In the genomic region with DNA sequence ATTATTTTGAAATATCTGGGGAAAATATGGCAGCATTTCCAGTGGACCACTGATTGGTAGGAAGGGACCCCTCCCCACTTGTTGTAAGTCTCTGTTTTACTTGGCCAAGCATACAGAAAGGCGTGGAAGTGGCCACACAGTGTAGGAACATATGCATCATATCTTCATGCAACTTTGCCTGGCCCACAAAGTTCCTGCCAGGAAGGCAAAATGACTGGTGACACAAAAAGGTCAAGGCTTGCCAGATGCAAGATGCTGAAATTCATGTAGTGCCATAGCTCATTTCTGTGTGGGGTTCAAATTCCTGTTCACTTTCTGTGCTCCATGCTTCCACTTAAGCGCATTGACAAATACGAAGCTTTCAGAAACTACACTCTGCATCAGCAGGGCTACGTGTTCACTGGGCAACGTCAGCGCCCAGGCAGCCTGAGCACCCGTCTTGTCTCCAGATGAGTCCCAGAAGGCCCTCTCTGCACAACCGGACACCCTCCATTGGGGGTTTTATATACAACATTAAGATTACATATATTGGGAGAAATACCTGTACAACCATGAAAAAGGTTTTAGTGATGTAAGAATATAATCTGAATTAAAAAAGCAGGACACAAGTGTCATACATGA, we compare ENCODE assay signal across 23 cellular contexts. TPM values are rescaled to one million over a fixed set of nuclear protein-coding genes. Genes with fewer than 3 reads are reported as not detected.
A peak's percentile ranks its signal among the peaks of the same experiment; 100 is the strongest.
DNase-seq lines count a peak whose midpoint lies in the region; ATAC-seq and TF ChIP-seq lines count a peak whose summit lies in the region.
"Had no signal": no experiment of that assay in that cellular context is flagged by ENCODE, and none has a peak within 500 bp of the region (broad histone marks: within the 10 kb centered on the region; RNA-seq: fewer than 3 reads in every experiment).

No MANE protein-coding gene starts in this region.

- peaks cover 0 to 3% of the 10 kb centered on the region in 2 donors for H3K9me3 Mint-ChIP-seq in activated T-cell treated with anti-CD3 and anti-CD28 coated beads, Interleukin-2, amount 50 U/mL, for 72 hours
- H3K9me3 Mint-ChIP-seq in activated T-cell treated with anti-CD3 and anti-CD28 coated beads, Interleukin-2, amount 50 U/mL, for 4 hours, result no peaks in the 10 kb centered on the region
- H3K9me3 Mint-ChIP-seq: CD14-positive monocyte; CD8-positive, alpha-beta memory T cell had no signal

- no peak overlapping the region for H4K5ac ChIP-seq in IMR-90 (ENCODE audit: low read depth, low read length)

- peaks cover 9% of the 10 kb centered on the region for H3K36me3 ChIP-seq in IMR-90 (ENCODE audit: control insufficient read depth, insufficient read depth, low read length)
- peaks cover 4 to 7% of the 10 kb centered on the region in 2 donors for H3K36me3 ChIP-seq in neuronal stem cell (replicated peaks in 1 of 2; ENCODE audit: control insufficient read depth in 2 of 2, insufficient read depth in 2 of 2, low read length in 2 of 2)
- H3K36me3 ChIP-seq: BE2C, MG63 had no signal

- H3K4me1 ChIP-seq in IMR-90 (ENCODE audit: control insufficient read depth, insufficient read depth, low read length), result peaks cover 2% of the 10 kb centered on the region
- H3K4me1 ChIP-seq in neuronal stem cell (ENCODE audit: control insufficient read depth in 2 of 2, insufficient read depth in 1 of 2, low read depth in 1 of 2, low read length in 2 of 2), result no peaks in the 10 kb centered on the region
- H3K4me1 ChIP-seq: BE2C had no signal

- H3K27me3 Mint-ChIP-seq in activated T-cell treated with anti-CD3 and anti-CD28 coated beads, Interleukin-2, amount 50 U/mL, for 72 hours (ENCODE audit: low read depth), result no peaks in the 10 kb centered on the region
- no peaks in the 10 kb centered on the region for H3K27me3 Mint-ChIP-seq in activated T-cell treated with anti-CD3 and anti-CD28 coated beads, Interleukin-2, amount 50 U/mL, for 4 hours (ENCODE audit: low read depth)

- 0 out of 2 replicates have a peak overlapping the region, but pooled peaks have one; percentile 11 for H3K23ac ChIP-seq in IMR-90 (ENCODE audit: low read depth, low read length)
- H3K23ac ChIP-seq in neuronal stem cell (ENCODE audit: low read depth, low read length, poor library complexity), result no peak overlapping the region

- H3K18ac ChIP-seq in IMR-90 (ENCODE audit: low read depth, low read length), result no peak overlapping the region
- H3K18ac ChIP-seq in neuronal stem cell (ENCODE audit: low read length), result no peak overlapping the region

- H3K4ac ChIP-seq in IMR-90 (ENCODE audit: low read depth, low read length) (no peak overlapping the region), neuronal stem cell (ENCODE audit: low read length) (no peak overlapping the region)

- H3K27me3 ChIP-seq in IMR-90 (ENCODE audit: control insufficient read depth, insufficient read depth, low read length), result no peaks in the 10 kb centered on the region
- no peaks in the 10 kb centered on the region for H3K27me3 ChIP-seq in neuronal stem cell (ENCODE audit: control insufficient read depth in 3 of 3, insufficient read depth in 3 of 3, low read depth in 1 of 3, low read length in 3 of 3)
- H3K27me3 ChIP-seq: BE2C, MG63 had no signal

- H4K91ac ChIP-seq in IMR-90 (ENCODE audit: insufficient read depth, low read depth, low read length), result no peak overlapping the region
- no peak overlapping the region for H4K91ac ChIP-seq in neuronal stem cell (ENCODE audit: low read depth, low read length, poor library complexity)

- H3K4me3 ChIP-seq in IMR-90 (ENCODE audit: insufficient read depth, low read depth, low read length) (no peak overlapping the region), neuronal stem cell (ENCODE audit: low read length in 2 of 2) (peak overlapping the region in 1 of 2 donors; percentile 17)
- H3K4me3 ChIP-seq: MG63 had no signal

- H2BK5ac ChIP-seq in IMR-90 (ENCODE audit: low read depth, low read length, poor library complexity, severe bottlenecking), result no peak overlapping the region
- H2BK5ac ChIP-seq in neuronal stem cell (ENCODE audit: low read length), result no peak overlapping the region

- POLR2A ChIA-PET in IMR-90 (lab: Charles Lee; ENCODE audit: unreplicated experiment), result no interaction called here

- H3K56ac ChIP-seq in IMR-90 (ENCODE audit: extremely low read depth, insufficient read depth, low read length), result no peak overlapping the region

- H3K36me3 Mint-ChIP-seq in activated T-cell treated with anti-CD3 and anti-CD28 coated beads, Interleukin-2, amount 50 U/mL, for 72 hours (ENCODE audit: insufficient read depth in 2 of 2), result peaks cover 2 to 18% of the 10 kb centered on the region in 2 donors
- H3K36me3 Mint-ChIP-seq in activated T-cell treated with anti-CD3 and anti-CD28 coated beads, Interleukin-2, amount 50 U/mL, for 4 hours (ENCODE audit: insufficient read depth), result peaks cover 15% of the 10 kb centered on the region
- H3K36me3 Mint-ChIP-seq: CD14-positive monocyte had no signal

- in situ Hi-C loops in IMR-90 (cut with MboI; ENCODE audit: low sequenced_read_pairs), result no loop called here

- H3K4me3 Mint-ChIP-seq in activated T-cell treated with anti-CD3 and anti-CD28 coated beads, Interleukin-2, amount 50 U/mL, for 72 hours, result peak overlapping the region in 1 of 2 donors; percentile 39
- H3K4me3 Mint-ChIP-seq in activated T-cell treated with anti-CD3 and anti-CD28 coated beads, Interleukin-2, amount 50 U/mL, for 4 hours, result no peak overlapping the region
- H3K4me3 Mint-ChIP-seq: CD14-positive monocyte; CD8-positive, alpha-beta memory T cell had no signal

- no peak for TF ChIP-seq POLR2A in IMR-90 (IDR thresholded peaks at IDR 0.05; ENCODE audit: low read depth, low read length)

- ATAC-seq in activated T-cell treated with anti-CD3 and anti-CD28 coated beads, Interleukin-2, amount 50 U/mL, for 72 hours (replicated peaks in 1 of 2), result peak; percentile 35 to 48
- ATAC-seq in activated T-cell treated with anti-CD3 and anti-CD28 coated beads, Interleukin-2, amount 50 U/mL, for 4 hours, result no peak
- no peak for ATAC-seq in IMR-90 (ENCODE audit: low read depth)
- no peak for ATAC-seq in left colon
- ATAC-seq in GM18498 (IDR thresholded peaks at IDR 0.05; ENCODE audit: unreplicated experiment), result no peak

- H2BK20ac ChIP-seq in IMR-90 (ENCODE audit: low read depth, low read length), result no peak overlapping the region

- dilution Hi-C loops in IMR-90 (cut with HindIII; ENCODE audit: low sequenced_read_pairs, unreplicated experiment), result no loop called here

- H2BK15ac ChIP-seq in IMR-90 (ENCODE audit: low read depth, low read length) (no peak overlapping the region), neuronal stem cell (ENCODE audit: low read length) (no peak overlapping the region)

- H2BK120ac ChIP-seq in IMR-90 (ENCODE audit: low read depth, low read length) (no peak overlapping the region), neuronal stem cell (ENCODE audit: low read depth, low read length) (no peak overlapping the region)

- H3K9me1 ChIP-seq in IMR-90 (ENCODE audit: insufficient read depth, low read length), result 0 out of 2 replicates have a peak, but pooled peaks cover 3% of the 10 kb centered on the region

- intact Hi-C loops in IMR-90 (cut with micrococcal nuclease) (no loop called here), left colon (cut with DNase I, micrococcal nuclease) (no loop called here)

- no peak overlapping the region for H3K27ac ChIP-seq in IMR-90 (ENCODE audit: insufficient read depth, low read length)
- H3K27ac ChIP-seq in neuronal stem cell (replicated peaks; ENCODE audit: low read length), result no peak overlapping the region

- H3K14ac ChIP-seq in IMR-90 (replicated peaks; ENCODE audit: low read depth, low read length) (no peak overlapping the region), neuronal stem cell (ENCODE audit: low read length) (no peak overlapping the region)

- CTCF ChIA-PET in IMR-90 (lab: Yijun Ruan, JAX), result interaction anchor here (0.6 kb wide), 1 partner anchor 107 kb away, joined by 3 read pairs; no protein-coding TSS in a partner anchor

- H4K8ac ChIP-seq in IMR-90 (ENCODE audit: low read depth in 2 of 2, low read length in 2 of 2) (no peak overlapping the region), neuronal stem cell (ENCODE audit: low read depth, low read length) (no peak overlapping the region)

- no peak overlapping the region for H2BK12ac ChIP-seq in neuronal stem cell (ENCODE audit: low read length)

- H2AK5ac ChIP-seq in IMR-90 (ENCODE audit: low read depth, low read length), result no peak overlapping the region
- H2AK5ac ChIP-seq in neuronal stem cell (ENCODE audit: low read depth, low read length), result no peak overlapping the region

- H3K9me3 ChIP-seq in IMR-90 (ENCODE audit: control insufficient read depth, insufficient read depth, low read length) (no peaks in the 10 kb centered on the region), neuronal stem cell (replicated peaks in 1 of 2; ENCODE audit: control insufficient read depth in 2 of 2, insufficient read depth in 1 of 2, low read depth in 1 of 2, low read length in 2 of 2) (no peaks in the 10 kb centered on the region)
- H3K9me3 ChIP-seq: BE2C, MG63 had no signal

- H3K9ac ChIP-seq in IMR-90 (ENCODE audit: low read depth, low read length), result no peak overlapping the region
- peak overlapping the region; percentile 12 for H3K9ac ChIP-seq in neuronal stem cell (ENCODE audit: low read depth, low read length, poor library complexity)

- TF ChIP-seq CTCF in IMR-90 (conservative IDR thresholded peaks at IDR 0.05; ENCODE audit: low read depth, low read length), result no peak

- DNase-seq in activated CD4-positive, alpha-beta T cell treated with anti-CD3 and anti-CD28 coated beads for 48 hours, result peak; percentile 57
- no peak for DNase-seq in activated CD4-positive, alpha-beta T cell treated with anti-CD3 and anti-CD28 coated beads for 1 hour
- DNase-seq in activated T-cell treated with anti-CD3 and anti-CD28 coated beads, Interleukin-2, amount 50 U/mL, for 72 hours, result peak; percentile 29 to 40
- DNase-seq in activated T-cell treated with anti-CD3 and anti-CD28 coated beads, Interleukin-2, amount 50 U/mL, for 4 hours, result no peak
- no peak for DNase-seq in IMR-90
- no peak for DNase-seq in neuronal stem cell (ENCODE audit: low spot score)
- no peak for DNase-seq in left colon
- DNase-seq: 8988T; ACHN; BE2C; CD8-positive, alpha-beta memory T cell; DMS 273 treated with DMSO at 0.1 percent for 48 hours; DMS79 treated with DMSO at 0.1 percent for 48 hours; GF-D8; HCEC 1CT; KG1; NCI-H2029; NCI-H526 treated with DMSO at 0.1 percent for 48 hours; Right ventricle myocardium superior; RPMI8226 had no signal

- H4K20me1 ChIP-seq in IMR-90 (ENCODE audit: insufficient read depth, low read length), result no peaks in the 10 kb centered on the region

- TF ChIP-seq RAD21 in IMR-90 (IDR thresholded peaks at IDR 0.05; ENCODE audit: low read length), result no peak

- peaks cover 4 to 10% of the 10 kb centered on the region in 2 experiments; a peak in 3 of 4 replicates for H3K79me1 ChIP-seq in IMR-90 (ENCODE audit: low read depth in 1 of 2, low read length in 2 of 2)
- H3K79me1 ChIP-seq in neuronal stem cell (ENCODE audit: low read depth, low read length), result no peaks in the 10 kb centered on the region

- BruUV-seq in IMR-90 (replicated peaks; lab: Mats Ljungman, UMichigan), result no TSS peak

- WGBS in IMR-90 (ENCODE audit: extremely low coverage in 2 of 2, insufficient read length in 1 of 2), 2 experiments, result no CpG with 5 or more reads among the region's 8 CpGs
- no CpG with 5 or more reads among the region's 8 CpGs for WGBS in neuronal stem cell (ENCODE audit: extremely low coverage in 2 of 2, insufficient read length in 2 of 2, insufficient replicate concordance in 1 of 2), 2 donors

- no peak overlapping the region for H2AK9ac ChIP-seq in IMR-90 (replicated peaks; ENCODE audit: low read depth, low read length, poor library complexity)

- H3K4me2 ChIP-seq in IMR-90 (ENCODE audit: low read depth, low read length) (no peak overlapping the region), neuronal stem cell (ENCODE audit: insufficient read depth, low read length, poor library complexity, severe bottlenecking) (no peak overlapping the region)

- no peak overlapping the region for H3K27ac Mint-ChIP-seq in activated T-cell treated with anti-CD3 and anti-CD28 coated beads, Interleukin-2, amount 50 U/mL, for 72 hours
- H3K27ac Mint-ChIP-seq: CD8-positive, alpha-beta memory T cell had no signal

- peaks cover 45% of the 10 kb centered on the region for H3K4me1 Mint-ChIP-seq in activated T-cell treated with anti-CD3 and anti-CD28 coated beads, Interleukin-2, amount 50 U/mL, for 72 hours (ENCODE audit: low read depth)
- H3K4me1 Mint-ChIP-seq in activated T-cell treated with anti-CD3 and anti-CD28 coated beads, Interleukin-2, amount 50 U/mL, for 4 hours (ENCODE audit: low read depth), result peaks cover 16% of the 10 kb centered on the region

- H2AFZ ChIP-seq in IMR-90 (replicated peaks; ENCODE audit: low read length, poor library complexity) (no peak overlapping the region), neuronal stem cell (ENCODE audit: low read length) (no peak overlapping the region)

RNA-seq across cellular contexts. Expression of a gene that starts 3.6 kb away (rescaled TPM):
- total RNA-seq in activated T-cell treated with anti-CD3 and anti-CD28 coated beads, Interleukin-2, amount 50 U/mL, for 72 hours, result 10 to 100 TPM; 31.9 to 34.6 TPM
- total RNA-seq in activated T-cell treated with anti-CD3 and anti-CD28 coated beads, Interleukin-2, amount 50 U/mL, for 4 hours, result 1 to 10 TPM; 5.0 to 7.5 (median 5.2) TPM
- 5.2 and 11.7 TPM in 2 replicates for total RNA-seq in IMR-90 (2012; rRNA removed)
- polyA plus RNA-seq in IMR-90 (2012; rRNA removed), result 8.1 and 10.4 TPM in 2 replicates
- polyA plus RNA-seq in IMR-90 (2012; cell fraction: cytosol; rRNA removed), result 1.1 and 1.8 TPM in 2 replicates
- 2.4 and 19.6 TPM in 2 replicates for polyA plus RNA-seq in IMR-90 (2012; cell fraction: nucleus; rRNA removed; ENCODE audit: low replicate concordance)
- 33.4 TPM for polyA plus RNA-seq in neuronal stem cell (2013, experiment 1 of 2)
- 32.4 TPM for polyA plus RNA-seq in neuronal stem cell (2013, experiment 2 of 2)
- total RNA-seq in left colon, result 10 to 100 TPM in 1 of 2 donors, 1 to 10 TPM in 1; 6.9 to 19.9 TPM

Comparison
In these comparisons a context has a peak if more than half of its experiments do, and no peak if none do; other contexts are left out.
1. DNase-seq: peak in activated CD4-positive, alpha-beta T cell treated with anti-CD3 and anti-CD28 coated beads for 48 hours (single experiment) and activated T-cell treated with anti-CD3 and anti-CD28 coated beads, Interleukin-2, amount 50 U/mL, for 72 hours (2 of 2); none in activated CD4-positive, alpha-beta T cell treated with anti-CD3 and anti-CD28 coated beads for 1 hour (single experiment), activated T-cell treated with anti-CD3 and anti-CD28 coated beads, Interleukin-2, amount 50 U/mL, for 4 hours (single experiment), IMR-90 (single experiment), neuronal stem cell (single experiment) and left colon (0 of 2).
2. ATAC-seq: peak in activated T-cell treated with anti-CD3 and anti-CD28 coated beads, Interleukin-2, amount 50 U/mL, for 72 hours (2 of 2); none in activated T-cell treated with anti-CD3 and anti-CD28 coated beads, Interleukin-2, amount 50 U/mL, for 4 hours (0 of 2), IMR-90 (single experiment), left colon (single experiment) and GM18498 (single experiment).